17 cellular contexts compared by ENCODE assay signal in the genomic region with DNA sequence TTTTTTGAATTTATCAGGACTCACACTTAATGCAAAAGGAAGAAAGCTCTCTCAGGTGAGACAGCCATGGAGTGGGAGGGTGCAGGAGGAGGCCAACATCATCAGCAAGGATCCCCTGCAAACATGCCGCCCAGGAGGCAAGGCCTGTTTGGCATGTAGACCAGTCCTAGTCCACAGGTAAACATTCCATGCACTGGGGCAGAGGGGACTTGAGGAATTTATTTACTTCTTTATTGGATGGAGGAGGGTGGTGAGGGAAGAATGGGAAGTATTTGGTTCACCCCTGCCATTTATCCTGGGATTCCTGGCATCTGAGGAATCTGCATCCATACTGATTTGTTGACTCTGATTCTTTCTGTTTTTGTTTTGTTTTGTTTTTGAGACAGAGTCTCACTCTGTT. TPM values are rescaled to one million over a fixed set of nuclear protein-coding genes. Genes with fewer than 3 reads are reported as not detected.
DNase-seq lines count a peak whose midpoint lies in the region; ATAC-seq, FAIRE-seq and TF ChIP-seq lines count a peak whose summit lies in the region.
"Had no signal": no experiment of that assay in that cellular context is flagged by ENCODE, and none has a peak within 500 bp of the region (broad histone marks: within the 10 kb centered on the region; RNA-seq: fewer than 3 reads in every experiment).

No MANE protein-coding gene starts in this region.

- no peaks in the 10 kb centered on the region for H3K4me1 ChIP-seq in GM23338 (ENCODE audit: insufficient read depth)
- peaks cover 11 to 48% of the 10 kb centered on the region in 2 donors for H3K4me1 ChIP-seq in thoracic aorta (ENCODE audit: control insufficient read depth in 1 of 2, low read depth in 2 of 2)
- H3K4me1 ChIP-seq: BE2C, SJCRH30 had no signal

- no peaks in the 10 kb centered on the region for H3K79me2 ChIP-seq in GM23338 (replicated peaks; ENCODE audit: insufficient read depth)

- no peak for FAIRE-seq in urothelium cell line (lab: Jason Lieb, UNC)

- no peaks in the 10 kb centered on the region for H3K9me2 ChIP-seq in GM23338 (ENCODE audit: insufficient read depth)

- H3K27me3 Mint-ChIP-seq in GM23338 (ENCODE audit: insufficient read depth, low read depth, poor library complexity) = peaks cover 6% of the 10 kb centered on the region
- H3K27me3 Mint-ChIP-seq: CD4-positive, alpha-beta T cell had no signal

- peaks cover 6% of the 10 kb centered on the region for H3K4me1 Mint-ChIP-seq in GM23338

- H3K4me3 ChIP-seq in GM23338 (no peak overlapping the region), thoracic aorta (no peak overlapping the region)
- H3K4me3 ChIP-seq: SJCRH30 had no signal

- H3K36me3 ChIP-seq in GM23338 (ENCODE audit: insufficient read depth) (no peaks in the 10 kb centered on the region), thoracic aorta (no peaks in the 10 kb centered on the region)
- H3K36me3 ChIP-seq: BE2C, SJCRH30 had no signal

- H3K27ac Mint-ChIP-seq in GM23338 = peak overlapping the region; percentile 72; the same call in 1 of the 2 replicates
- H3K27ac Mint-ChIP-seq: CD4-positive, alpha-beta T cell had no signal

- DNase-seq in GM23338 (ENCODE audit: low spot score) (peak; percentile 79), iPS-NIHi7 (ENCODE audit: extremely low spot score) (peak; percentile 20), thoracic aorta (ENCODE audit: low spot score) (no peak), urothelium cell line (ENCODE audit: low spot score) (no peak)
- no peak for DNase-seq in activated naive CD4-positive, alpha-beta T cell (lab: John Stamatoyannopoulos, UW)
- DNase-seq: BE2C; Calu3; CD4-positive, alpha-beta T cell; GF-D8; KBM-7; NCI-H1417; NCI-H187; NCI-H226; NCI-H524; SJCRH30 had no signal

- no peaks in the 10 kb centered on the region for H3K27me3 ChIP-seq in GM23338 (ENCODE audit: insufficient read depth)
- H3K27me3 ChIP-seq in thoracic aorta (replicated peaks; ENCODE audit: insufficient read depth) = no peaks in the 10 kb centered on the region
- H3K27me3 ChIP-seq: BE2C, SJCRH30 had no signal

- no peak overlapping the region for H3K4me3 Mint-ChIP-seq in GM23338
- H3K4me3 Mint-ChIP-seq: CD4-positive, alpha-beta T cell had no signal

- H3K36me3 Mint-ChIP-seq in GM23338 (ENCODE audit: low read depth) = no peaks in the 10 kb centered on the region

- peak overlapping the region; percentile 67; the same call in 1 of the 2 replicates for H3K27ac ChIP-seq in GM23338 (ENCODE audit: low read depth)
- H3K27ac ChIP-seq in VCaP = peak overlapping the region; percentile 24; the same call in 1 of the 2 replicates
- peak overlapping the region; percentile 78 to 88 for H3K27ac ChIP-seq in thoracic aorta
- H3K27ac ChIP-seq: SJCRH30 had no signal

- no peaks in the 10 kb centered on the region for H3K9me3 ChIP-seq in thoracic aorta
- H3K9me3 ChIP-seq: BE2C, SJCRH30 had no signal

- H3K4me2 ChIP-seq in GM23338 = no peak overlapping the region

- no peaks in the 10 kb centered on the region for H3K9me3 Mint-ChIP-seq in GM23338
- H3K9me3 Mint-ChIP-seq: CD4-positive, alpha-beta T cell had no signal

- TF ChIP-seq CTCF in GM23338 (conservative IDR thresholded peaks at IDR 0.05; ENCODE audit: low read depth in 2 of 2) (no peak), VCaP (conservative IDR thresholded peaks at IDR 0.05) (no peak), thoracic aorta (IDR thresholded peaks at IDR 0.05) (no peak)

- H3F3A ChIP-seq in GM23338 (replicated peaks; ENCODE audit: low read depth) = 0 out of 2 replicates have a peak, but pooled peaks cover 6% of the 10 kb centered on the region

- H2AFZ ChIP-seq in GM23338 = no peak overlapping the region

- ATAC-seq in GM23338 (peak; percentile 85), thoracic aorta (ENCODE audit: insufficient number of reproducible peaks, low FRiP score, low read depth) (no peak), GM21423 (IDR thresholded peaks at IDR 0.05; ENCODE audit: unreplicated experiment) (no peak)

- H4K20me1 ChIP-seq in GM23338 (replicated peaks; ENCODE audit: insufficient read depth) = no peaks in the 10 kb centered on the region

TF ChIP-seq in GM23338, 12 proteins besides CTCF, POLR2A, EP300 and RAD21:
- TF ChIP-seq STAT1 (IDR thresholded peaks at IDR 0.05; ENCODE audit: unreplicated experiment) (no peak), POLR2AphosphoS5 (IDR thresholded peaks at IDR 0.05; ENCODE audit: low read depth) (no peak)
- TF ChIP-seq, protein P1, sequence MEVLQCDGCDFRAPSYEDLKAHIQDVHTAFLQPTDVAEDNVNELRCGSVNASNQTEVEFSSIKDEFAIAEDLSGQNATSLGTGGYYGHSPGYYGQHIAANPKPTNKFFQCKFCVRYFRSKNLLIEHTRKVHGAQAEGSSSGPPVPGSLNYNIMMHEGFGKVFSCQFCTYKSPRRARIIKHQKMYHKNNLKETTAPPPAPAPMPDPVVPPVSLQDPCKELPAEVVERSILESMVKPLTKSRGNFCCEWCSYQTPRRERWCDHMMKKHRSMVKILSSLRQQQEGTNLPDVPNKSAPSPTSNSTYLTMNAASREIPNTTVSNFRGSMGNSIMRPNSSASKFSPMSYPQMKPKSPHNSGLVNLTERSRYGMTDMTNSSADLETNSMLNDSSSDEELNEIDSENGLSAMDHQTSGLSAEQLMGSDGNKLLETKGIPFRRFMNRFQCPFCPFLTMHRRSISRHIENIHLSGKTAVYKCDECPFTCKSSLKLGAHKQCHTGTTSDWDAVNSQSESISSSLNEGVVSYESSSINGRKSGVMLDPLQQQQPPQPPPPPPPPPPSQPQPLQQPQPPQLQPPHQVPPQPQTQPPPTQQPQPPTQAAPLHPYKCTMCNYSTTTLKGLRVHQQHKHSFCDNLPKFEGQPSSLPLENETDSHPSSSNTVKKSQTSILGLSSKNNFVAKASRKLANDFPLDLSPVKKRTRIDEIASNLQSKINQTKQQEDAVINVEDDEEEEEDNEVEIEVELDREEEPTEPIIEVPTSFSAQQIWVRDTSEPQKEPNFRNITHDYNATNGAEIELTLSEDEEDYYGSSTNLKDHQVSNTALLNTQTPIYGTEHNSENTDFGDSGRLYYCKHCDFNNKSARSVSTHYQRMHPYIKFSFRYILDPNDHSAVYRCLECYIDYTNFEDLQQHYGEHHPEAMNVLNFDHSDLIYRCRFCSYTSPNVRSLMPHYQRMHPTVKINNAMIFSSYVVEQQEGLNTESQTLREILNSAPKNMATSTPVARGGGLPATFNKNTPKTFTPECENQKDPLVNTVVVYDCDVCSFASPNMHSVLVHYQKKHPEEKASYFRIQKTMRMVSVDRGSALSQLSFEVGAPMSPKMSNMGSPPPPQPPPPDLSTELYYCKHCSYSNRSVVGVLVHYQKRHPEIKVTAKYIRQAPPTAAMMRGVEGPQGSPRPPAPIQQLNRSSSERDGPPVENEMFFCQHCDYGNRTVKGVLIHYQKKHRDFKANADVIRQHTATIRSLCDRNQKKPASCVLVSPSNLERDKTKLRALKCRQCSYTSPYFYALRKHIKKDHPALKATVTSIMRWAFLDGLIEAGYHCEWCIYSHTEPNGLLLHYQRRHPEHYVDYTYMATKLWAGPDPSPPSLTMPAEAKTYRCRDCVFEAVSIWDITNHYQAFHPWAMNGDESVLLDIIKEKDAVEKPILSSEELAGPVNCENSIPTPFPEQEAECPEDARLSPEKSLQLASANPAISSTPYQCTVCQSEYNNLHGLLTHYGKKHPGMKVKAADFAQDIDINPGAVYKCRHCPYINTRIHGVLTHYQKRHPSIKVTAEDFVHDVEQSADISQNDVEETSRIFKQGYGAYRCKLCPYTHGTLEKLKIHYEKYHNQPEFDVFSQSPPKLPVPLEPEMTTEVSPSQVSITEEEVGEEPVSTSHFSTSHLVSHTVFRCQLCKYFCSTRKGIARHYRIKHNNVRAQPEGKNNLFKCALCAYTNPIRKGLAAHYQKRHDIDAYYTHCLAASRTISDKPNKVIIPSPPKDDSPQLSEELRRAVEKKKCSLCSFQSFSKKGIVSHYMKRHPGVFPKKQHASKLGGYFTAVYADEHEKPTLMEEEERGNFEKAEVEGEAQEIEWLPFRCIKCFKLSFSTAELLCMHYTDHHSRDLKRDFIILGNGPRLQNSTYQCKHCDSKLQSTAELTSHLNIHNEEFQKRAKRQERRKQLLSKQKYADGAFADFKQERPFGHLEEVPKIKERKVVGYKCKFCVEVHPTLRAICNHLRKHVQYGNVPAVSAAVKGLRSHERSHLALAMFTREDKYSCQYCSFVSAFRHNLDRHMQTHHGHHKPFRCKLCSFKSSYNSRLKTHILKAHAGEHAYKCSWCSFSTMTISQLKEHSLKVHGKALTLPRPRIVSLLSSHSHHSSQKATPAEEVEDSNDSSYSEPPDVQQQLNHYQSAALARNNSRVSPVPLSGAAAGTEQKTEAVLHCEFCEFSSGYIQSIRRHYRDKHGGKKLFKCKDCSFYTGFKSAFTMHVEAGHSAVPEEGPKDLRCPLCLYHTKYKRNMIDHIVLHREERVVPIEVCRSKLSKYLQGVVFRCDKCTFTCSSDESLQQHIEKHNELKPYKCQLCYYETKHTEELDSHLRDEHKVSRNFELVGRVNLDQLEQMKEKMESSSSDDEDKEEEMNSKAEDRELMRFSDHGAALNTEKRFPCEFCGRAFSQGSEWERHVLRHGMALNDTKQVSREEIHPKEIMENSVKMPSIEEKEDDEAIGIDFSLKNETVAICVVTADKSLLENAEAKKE (CRISPR knock-in tag; IDR thresholded peaks at IDR 0.05) = no peak

RNA-seq across cellular contexts. Expression of a gene that starts 1.5 kb away (rescaled TPM):
- total RNA-seq in GM23338 (2014; rRNA removed; shearing (Covaris generic)) = 2.3 and 3.9 TPM in 2 replicates
- polyA plus RNA-seq in GM23338 (2016; fragmentation: Nextera tagmentation; extraction: Ambion mirVana) = 3.0 and 3.6 TPM in 2 replicates
- under 1 TPM; 0.81 to 0.99 TPM for total RNA-seq in thoracic aorta

RNA-seq across cellular contexts. Expression of a gene that starts 38.6 kb away (rescaled TPM):
- 28.5 and 43.6 TPM in 2 replicates for total RNA-seq in GM23338 (2014; rRNA removed; shearing (Covaris generic))
- polyA plus RNA-seq in GM23338 (2016; fragmentation: Nextera tagmentation; extraction: Ambion mirVana) = 11.4 and 14.9 TPM in 2 replicates
- 10 to 100 TPM; 52.3 to 96.9 TPM for total RNA-seq in thoracic aorta

RNA-seq across cellular contexts. Expression of a gene that starts 50.4 kb away (rescaled TPM):
- total RNA-seq in GM23338 (2014; rRNA removed; shearing (Covaris generic)) = 69.1 and 81.7 TPM in 2 replicates
- 40.2 and 41.7 TPM in 2 replicates for polyA plus RNA-seq in GM23338 (2016; fragmentation: Nextera tagmentation; extraction: Ambion mirVana)
- 100 to 1,000 TPM; 731 to 997 TPM for total RNA-seq in thoracic aorta

Comparison
In these comparisons a context has a peak if more than half of its experiments do, and no peak if none do; other contexts are left out.
1. DNase-seq: peak in GM23338 (single experiment) and iPS-NIHi7 (single experiment); none in thoracic aorta (single experiment), urothelium cell line (single experiment) and activated naive CD4-positive, alpha-beta T cell (0 of 4).
2. H3K27ac ChIP-seq: peak in every context shown above with its lines; median percentile 83 in thoracic aorta; 67 in GM23338; 24 in VCaP.